24 cellular contexts compared by ENCODE assay signal in genomic region chr9:73714294-73714693, GRCh38.
DNase-seq lines count a peak whose midpoint lies in the region; ATAC-seq, FAIRE-seq and TF ChIP-seq lines count a peak whose summit lies in the region.
"Had no signal": no experiment of that assay in that cellular context is flagged by ENCODE, and none has a peak within 500 bp of the region (broad histone marks: within the 10 kb centered on the region; RNA-seq: fewer than 3 reads in every experiment).

No MANE protein-coding gene starts in this region.

- ATAC-seq in A549 (no peak), HG02981 (IDR thresholded peaks at IDR 0.05; ENCODE audit: unreplicated experiment) (no peak)
- ATAC-seq: natural killer cell, right cardiac atrium had no signal

- no peak overlapping the region for H3K27ac ChIP-seq in A549
- H3K27ac ChIP-seq: SK-N-MC, stomach, transverse colon had no signal

- no peak for TF ChIP-seq RAD21 in A549 (conservative IDR thresholded peaks at IDR 0.05 in 1 of 2, IDR thresholded peaks at IDR 0.05 in 1 of 2)

- TF ChIP-seq POLR2A in A549 (IDR thresholded peaks at IDR 0.05; ENCODE audit: low read length), result no peak

- 0 out of 3 replicates have a peak overlapping the region, but pooled peaks have one; percentile 17 for H3K4me2 ChIP-seq in A549

- DNase-seq in A549 (ENCODE audit: low read depth in 1 of 2, low spot score in 1 of 2), result no peak
- peak; percentile 0 for DNase-seq in LHCN-M2 (ENCODE audit: low read depth)
- peak; percentile 43 for DNase-seq in astrocyte of the spinal cord (ENCODE audit: low read depth, low spot score)
- DNase-seq in foreskin fibroblast, result peak; percentile 4 to 31
- no peak for DNase-seq in foreskin melanocyte
- DNase-seq in activated naive CD8-positive, alpha-beta T cell treated with anti-CD3 and anti-CD28 coated beads for 36 hours, result no peak
- no peak for DNase-seq in activated T-helper 2 cell treated with anti-CD3 and anti-CD28 coated beads, Interferon-gamma antibody, Interleukin-2, Interleukin-4, amounts not matched to agents 10 μg/mL and 5 μg/mL and 100 μg/mL, durations not matched to agents 14 hours and 24 hours and 36 hours (ENCODE audit: low spot score)
- DNase-seq: activated CD4-positive, alpha-beta T cell treated with anti-CD3 and anti-CD28 coated beads, Interleukin-2, amount 50 U/mL, for 1 hour; activated effector memory CD4-positive, alpha-beta T cell treated with Interleukin-2 at 50 U/mL for 16 hours; BE2C; caudate nucleus; erythroblast; glutamatergic neuron; GOT3; natural killer cell; NCI-H146; NCI-H524 treated with DMSO at 0.1 percent for 48 hours; right cardiac atrium; stomach; transverse colon had no signal

- TF ChIP-seq CTCF in A549 (IDR thresholded peaks at IDR 0.05) (no peak), astrocyte of the spinal cord (IDR thresholded peaks at IDR 0.05; ENCODE audit: low read depth, low read length) (no peak), foreskin fibroblast (IDR thresholded peaks at IDR 0.05; ENCODE audit: low read depth, low read length) (no peak)

- no peaks in the 10 kb centered on the region for H3K9me3 ChIP-seq in A549
- H3K9me3 ChIP-seq: BE2C, transverse colon had no signal

- no peak for FAIRE-seq in A549 (lab: Jason Lieb, UNC)
- FAIRE-seq: RCC 7860 had no signal

- WGBS in A549 (ENCODE audit: missing lambda C conversion rate), result 7% methylated on average over 1 of the region's 1 CpG

- H3K4me3 ChIP-seq in A549 (no peak overlapping the region), astrocyte of the spinal cord (ENCODE audit: low read depth, low read length) (no peak overlapping the region), foreskin fibroblast (ENCODE audit: low read depth in 1 of 2, low read length in 2 of 2) (no peak overlapping the region)
- H3K4me3 ChIP-seq: SK-N-MC, stomach, transverse colon had no signal

- intact Hi-C loops in activated T-helper 2 cell treated with anti-CD3 and anti-CD28 coated beads, Interferon-gamma antibody, Interleukin-2, Interleukin-4, amounts not matched to agents 10 μg/mL and 5 μg/mL and 100 μg/mL, durations not matched to agents 14 hours and 24 hours and 36 hours (cut with micrococcal nuclease), result no loop called here

- in situ Hi-C loops in astrocyte of the spinal cord (cut with HindIII; ENCODE audit: low sequenced_read_pairs), result no loop called here

- H3K4me1 ChIP-seq in A549, result no peaks in the 10 kb centered on the region
- H3K4me1 ChIP-seq: BE2C, stomach, transverse colon had no signal

- no peaks in the 10 kb centered on the region for H3K4me1 Mint-ChIP-seq in activated naive CD8-positive, alpha-beta T cell treated with anti-CD3 and anti-CD28 coated beads for 36 hours
- H3K4me1 Mint-ChIP-seq in activated T-helper 2 cell treated with anti-CD3 and anti-CD28 coated beads, Interferon-gamma antibody, Interleukin-2, Interleukin-4, amounts not matched to agents 10 μg/mL and 5 μg/mL and 100 μg/mL, durations not matched to agents 14 hours and 24 hours and 36 hours (ENCODE audit: low read depth), result no peaks in the 10 kb centered on the region
- H3K4me1 Mint-ChIP-seq: mesothelial cell of epicardium, natural killer cell had no signal

- H3K4me3 Mint-ChIP-seq in activated naive CD8-positive, alpha-beta T cell treated with anti-CD3 and anti-CD28 coated beads for 36 hours, result no peak overlapping the region
- no peak overlapping the region for H3K4me3 Mint-ChIP-seq in activated T-helper 2 cell treated with anti-CD3 and anti-CD28 coated beads, Interferon-gamma antibody, Interleukin-2, Interleukin-4, amounts not matched to agents 10 μg/mL and 5 μg/mL and 100 μg/mL, durations not matched to agents 14 hours and 24 hours and 36 hours (ENCODE audit: low read depth)
- H3K4me3 Mint-ChIP-seq: mesothelial cell of epicardium, natural killer cell had no signal

- CTCF ChIA-PET in A549 (lab: Yijun Ruan, JAX), result no interaction called here

- no peaks in the 10 kb centered on the region for H3K9me3 Mint-ChIP-seq in activated naive CD8-positive, alpha-beta T cell treated with anti-CD3 and anti-CD28 coated beads for 36 hours
- no peaks in the 10 kb centered on the region for H3K9me3 Mint-ChIP-seq in activated T-helper 2 cell treated with anti-CD3 and anti-CD28 coated beads, Interferon-gamma antibody, Interleukin-2, Interleukin-4, amounts not matched to agents 10 μg/mL and 5 μg/mL and 100 μg/mL, durations not matched to agents 14 hours and 24 hours and 36 hours
- H3K9me3 Mint-ChIP-seq: mesothelial cell of epicardium had no signal

- no peaks in the 10 kb centered on the region for H3K36me3 Mint-ChIP-seq in activated naive CD8-positive, alpha-beta T cell treated with anti-CD3 and anti-CD28 coated beads for 36 hours
- no peaks in the 10 kb centered on the region for H3K36me3 Mint-ChIP-seq in activated T-helper 2 cell treated with anti-CD3 and anti-CD28 coated beads, Interferon-gamma antibody, Interleukin-2, Interleukin-4, amounts not matched to agents 10 μg/mL and 5 μg/mL and 100 μg/mL, durations not matched to agents 14 hours and 24 hours and 36 hours (ENCODE audit: low read depth)
- H3K36me3 Mint-ChIP-seq: mesothelial cell of epicardium, natural killer cell had no signal

- no peaks in the 10 kb centered on the region for H3K27me3 Mint-ChIP-seq in activated naive CD8-positive, alpha-beta T cell treated with anti-CD3 and anti-CD28 coated beads for 36 hours
- no peaks in the 10 kb centered on the region for H3K27me3 Mint-ChIP-seq in activated T-helper 2 cell treated with anti-CD3 and anti-CD28 coated beads, Interferon-gamma antibody, Interleukin-2, Interleukin-4, amounts not matched to agents 10 μg/mL and 5 μg/mL and 100 μg/mL, durations not matched to agents 14 hours and 24 hours and 36 hours (ENCODE audit: low read depth)

- no peak for TF ChIP-seq EP300 in A549 (IDR thresholded peaks at IDR 0.05)

- POLR2A ChIA-PET in A549 (lab: Yijun Ruan, JAX), result no interaction called here

- H3K27ac Mint-ChIP-seq in activated naive CD8-positive, alpha-beta T cell treated with anti-CD3 and anti-CD28 coated beads for 36 hours, result no peak overlapping the region
- no peak overlapping the region for H3K27ac Mint-ChIP-seq in activated T-helper 2 cell treated with anti-CD3 and anti-CD28 coated beads, Interferon-gamma antibody, Interleukin-2, Interleukin-4, amounts not matched to agents 10 μg/mL and 5 μg/mL and 100 μg/mL, durations not matched to agents 14 hours and 24 hours and 36 hours
- H3K27ac Mint-ChIP-seq: mesothelial cell of epicardium, natural killer cell had no signal

TF ChIP-seq in A549, 52 proteins besides CTCF, POLR2A, EP300 and RAD21:
- TF ChIP-seq NR3C1 (IDR thresholded peaks at IDR 0.05) (no peak), FOSL2 (IDR thresholded peaks at IDR 0.05) (no peak), FOSL2 (CRISPR knock-in tag; IDR thresholded peaks at IDR 0.05) (peak; percentile 28; the same call in 1 of the 2 replicates), HEYL (CRISPR knock-in tag; IDR thresholded peaks at IDR 0.05) (no peak), RNF2 (IDR thresholded peaks at IDR 0.05; ENCODE audit: borderline replicate concordance, low read depth) (no peak), FOSB (CRISPR knock-in tag; IDR thresholded peaks at IDR 0.05) (no peak), HOXB13 (CRISPR knock-in tag; IDR thresholded peaks at IDR 0.05; ENCODE audit: low read depth) (no peak)
TF ChIP-seq in A549: peak in this region for 1.

Comparison
In these comparisons a context has a peak if more than half of its experiments do, and no peak if none do; other contexts are left out.
1. DNase-seq: peak in LHCN-M2 (single experiment), astrocyte of the spinal cord (single experiment) and foreskin fibroblast (2 of 2); none in A549 (0 of 2), foreskin melanocyte (single experiment), activated naive CD8-positive, alpha-beta T cell treated with anti-CD3 and anti-CD28 coated beads for 36 hours (single experiment) and activated T-helper 2 cell treated with anti-CD3 and anti-CD28 coated beads, Interferon-gamma antibody, Interleukin-2, Interleukin-4, amounts not matched to agents 10 μg/mL and 5 μg/mL and 100 μg/mL, durations not matched to agents 14 hours and 24 hours and 36 hours (single experiment).